11 cellular contexts compared by ENCODE assay signal in the genomic region with DNA sequence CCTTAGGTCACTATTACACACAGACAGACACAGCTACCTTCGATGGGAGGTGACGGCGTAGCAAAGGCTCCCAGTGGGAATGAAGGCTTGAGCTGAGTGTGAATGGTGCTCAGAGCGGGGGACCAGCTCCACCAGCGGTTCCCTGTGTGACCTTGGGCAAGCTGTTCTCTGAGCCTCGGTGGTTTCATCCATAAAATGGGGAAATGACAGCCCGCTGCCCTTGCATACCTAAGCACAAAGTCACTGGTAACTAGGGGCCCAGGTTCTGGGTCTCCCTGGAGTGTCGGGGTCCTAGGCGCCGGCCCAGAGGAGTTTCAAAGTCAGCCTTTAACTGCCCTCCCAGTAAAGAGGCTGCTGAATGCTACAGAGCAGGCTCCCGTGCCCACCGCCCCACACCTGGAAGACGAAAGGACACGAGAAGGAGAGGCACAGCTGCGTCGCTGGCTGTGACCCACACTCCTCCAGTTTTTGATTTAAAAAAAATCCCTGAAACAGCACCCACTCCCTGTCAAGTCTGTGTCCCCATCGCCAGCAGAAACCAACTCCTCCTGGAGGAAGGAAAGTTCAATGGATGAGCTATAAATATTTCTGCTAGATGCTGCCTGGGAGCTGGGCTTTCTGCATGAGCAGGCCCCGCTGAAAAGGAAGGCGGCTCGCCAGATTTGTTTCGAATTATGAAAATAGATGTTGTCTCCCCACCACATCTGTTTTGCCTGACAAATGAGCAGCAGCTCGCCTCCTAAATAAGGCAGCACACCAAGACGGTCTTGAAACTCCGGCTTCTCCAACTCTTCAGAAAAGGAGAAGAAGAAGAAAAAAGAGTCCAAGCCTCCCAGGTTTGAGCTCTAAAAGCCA. TPM values are rescaled to one million over a fixed set of nuclear protein-coding genes. Genes with fewer than 3 reads are reported as not detected.
A peak's percentile ranks its signal among the peaks of the same experiment; 100 is the strongest.
DNase-seq lines count a peak whose midpoint lies in the region; ATAC-seq and TF ChIP-seq lines count a peak whose summit lies in the region.
"Had no signal": no experiment of that assay in that cellular context is flagged by ENCODE, and none has a peak within 500 bp of the region (broad histone marks: within the 10 kb centered on the region; RNA-seq: fewer than 3 reads in every experiment).

No MANE protein-coding gene starts in this region.

- intact Hi-C loops in dorsolateral prefrontal cortex (cut with DNase I): no loop called here
- intact Hi-C loops in posterior vena cava (cut with DNase I): no loop called here

- peak in 7 of 10 donors; percentile 35 to 68 (median 60) for DNase-seq in dorsolateral prefrontal cortex
- no peak for DNase-seq in posterior vena cava (ENCODE audit: low spot score)
- no peak for DNase-seq in islet precursor cell
- no peak for DNase-seq in activated CD4-positive, alpha-beta T cell treated with anti-CD3 and anti-CD28 coated beads for 48 hours
- DNase-seq: activated CD4-positive, alpha-beta T cell treated with anti-CD3 and anti-CD28 coated beads, Interleukin-2, amount 10 ng/mL, durations not matched to agents 24 days and 14 days; H7; NCI-H1694 had no signal

- H3K27ac ChIP-seq in 22Rv1 (peak overlapping the region; percentile 93), dorsolateral prefrontal cortex (peak overlapping the region in 30 of 59 donors; percentile 2 to 76 (median 43))

- no peaks in the 10 kb centered on the region for H3K27me3 ChIP-seq in dorsolateral prefrontal cortex

- peak; percentile 24 for ATAC-seq in GM19025 (IDR thresholded peaks at IDR 0.05; ENCODE audit: low read depth, unreplicated experiment)
- peak; percentile 39 for ATAC-seq in HG03103 (IDR thresholded peaks at IDR 0.05; ENCODE audit: low read depth, unreplicated experiment)
- no peak for ATAC-seq in HG02970 (IDR thresholded peaks at IDR 0.05; ENCODE audit: low FRiP score, unreplicated experiment)

- peak overlapping the region in 5 of 59 donors; percentile 1 to 34 (median 11) for H3K4me3 ChIP-seq in dorsolateral prefrontal cortex

- TF ChIP-seq CTCF in 22Rv1 (IDR thresholded peaks at IDR 0.05): no peak
- TF ChIP-seq CTCF in dorsolateral prefrontal cortex (IDR thresholded peaks at IDR 0.05 in 54 of 56, conservative IDR thresholded peaks at IDR 0.05 in 2 of 56; ENCODE audit: low read depth in 1 of 56, partially characterized antibody in 56 of 56): no peak

RNA-seq across cellular contexts. Expression of a gene that starts 27.4 kb away (rescaled TPM):
- total RNA-seq in dorsolateral prefrontal cortex: 10 to 100 TPM; 22.0 to 55.2 (median 36.7) TPM
- 10 to 100 TPM; 45.6 to 55.6 TPM for total RNA-seq in posterior vena cava

Comparison
In these comparisons a context has a peak if more than half of its experiments do, and no peak if none do; other contexts are left out.
1. DNase-seq: peak in dorsolateral prefrontal cortex (7 of 10); none in posterior vena cava (single experiment), islet precursor cell (single experiment) and activated CD4-positive, alpha-beta T cell treated with anti-CD3 and anti-CD28 coated beads for 48 hours (single experiment).